In the genomic region with DNA sequence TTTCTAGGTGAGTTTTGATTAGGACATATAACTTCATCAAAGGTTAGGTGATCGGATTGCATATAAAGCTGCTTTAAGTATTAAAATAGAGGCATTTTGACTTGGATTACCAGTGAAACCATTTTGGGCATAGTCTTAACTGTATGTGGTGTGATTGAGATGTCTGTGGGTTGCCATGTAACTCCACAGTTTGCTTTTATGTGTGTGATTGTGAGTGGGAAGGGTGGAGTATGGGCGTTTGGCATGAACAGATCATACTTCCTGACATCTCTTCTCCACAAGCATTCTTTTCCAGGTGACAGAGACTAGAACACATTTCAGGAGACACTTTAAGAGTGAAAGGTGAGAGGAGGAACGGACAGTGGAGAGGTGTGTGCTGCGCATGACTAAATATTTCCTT, we compare ENCODE assay signal across 25 cellular contexts.
"Had no signal": no experiment of that assay in that cellular context is flagged by ENCODE, and none has a peak within 500 bp of the region (broad histone marks: within the 10 kb centered on the region; RNA-seq: fewer than 3 reads in every experiment).

No MANE protein-coding gene starts in this region.

- H3K36me3 ChIP-seq: gastrocnemius medialis, heart left ventricle, left lung, right lobe of liver, suprapubic skin, transverse colon, vagina had no signal

- H3K9ac ChIP-seq: parathyroid adenoma had no signal

- H3K9me3 Mint-ChIP-seq: naive thymus-derived CD4-positive, alpha-beta T cell; stimulated activated naive CD8-positive, alpha-beta T cell treated with anti-CD3 and anti-CD28 coated beads, Interleukin-15, amount 100 ng/mL, for 72 hours had no signal

- H3K4me1 Mint-ChIP-seq: naive thymus-derived CD4-positive, alpha-beta T cell; stimulated activated naive CD8-positive, alpha-beta T cell treated with anti-CD3 and anti-CD28 coated beads, Interleukin-15, amount 100 ng/mL, for 72 hours had no signal

- DNase-seq: cortex of kidney; dorsolateral prefrontal cortex; effector CD4-positive, alpha-beta T cell; foreskin fibroblast; gastrocnemius medialis; heart left ventricle; kidney; left lung; mesendoderm; midbrain; naive thymus-derived CD4-positive, alpha-beta T cell; right lobe of liver; small intestine; stimulated activated CD4-positive, alpha-beta T cell treated with anti-CD3 and anti-CD28 coated beads, Interleukin-15, amount 100 ng/mL, for 24 hours; stimulated activated CD4-positive, alpha-beta T cell treated with anti-CD3 and anti-CD28 coated beads, Interleukin-2, amount 100 ng/mL, for 48 hours; stimulated activated naive CD4-positive, alpha-beta T cell; stimulated activated naive CD8-positive, alpha-beta T cell treated with anti-CD3 and anti-CD28 coated beads, Interleukin-15, amount 100 ng/mL, for 72 hours; transverse colon had no signal

- H3K27ac Mint-ChIP-seq: naive thymus-derived CD4-positive, alpha-beta T cell; stimulated activated naive CD8-positive, alpha-beta T cell treated with anti-CD3 and anti-CD28 coated beads, Interleukin-15, amount 100 ng/mL, for 72 hours had no signal

- ATAC-seq: esophagus mucosa; gastrocnemius medialis; heart left ventricle; left lung; naive thymus-derived CD4-positive, alpha-beta T cell; right lobe of liver; stimulated activated naive CD8-positive, alpha-beta T cell treated with anti-CD3 and anti-CD28 coated beads, Interleukin-15, amount 100 ng/mL, for 72 hours had no signal

- H3K36me3 Mint-ChIP-seq: naive thymus-derived CD4-positive, alpha-beta T cell had no signal

- H3K27ac ChIP-seq: dorsolateral prefrontal cortex, epithelial cell of prostate, gastrocnemius medialis, heart left ventricle, hepatocyte, left lung, parathyroid adenoma, right lobe of liver, suprapubic skin, transverse colon, vagina had no signal

- H3K27me3 Mint-ChIP-seq: progenitor cell of endocrine pancreas; stimulated activated naive CD8-positive, alpha-beta T cell treated with anti-CD3 and anti-CD28 coated beads, Interleukin-15, amount 100 ng/mL, for 72 hours had no signal

- H3K4me3 ChIP-seq: dorsolateral prefrontal cortex, gastrocnemius medialis, heart left ventricle, hepatocyte, left lung, right lobe of liver, suprapubic skin, transverse colon, vagina had no signal

- H3K9me3 ChIP-seq: gastrocnemius medialis, heart left ventricle, left lung, right lobe of liver, suprapubic skin, transverse colon, vagina had no signal

- H3K4me3 Mint-ChIP-seq: naive thymus-derived CD4-positive, alpha-beta T cell; stimulated activated naive CD8-positive, alpha-beta T cell treated with anti-CD3 and anti-CD28 coated beads, Interleukin-15, amount 100 ng/mL, for 72 hours had no signal

- H3K27me3 ChIP-seq: gastrocnemius medialis, heart left ventricle, hepatocyte, left lung, right lobe of liver, suprapubic skin, transverse colon, vagina had no signal

- H3K4me1 ChIP-seq: gastrocnemius medialis, heart left ventricle, left lung, right lobe of liver, suprapubic skin, vagina had no signal
